Comparison of ENCODE assay signal across 9 cellular contexts in genomic region chr15:51192560-51193280, GRCh38.
A peak's percentile ranks its signal among the peaks of the same experiment; 100 is the strongest.
DNase-seq lines count a peak whose midpoint lies in the region; ATAC-seq and TF ChIP-seq lines count a peak whose summit lies in the region.
"Had no signal": no experiment of that assay in that cellular context is flagged by ENCODE, and none has a peak within 500 bp of the region (broad histone marks: within the 10 kb centered on the region; RNA-seq: fewer than 3 reads in every experiment).

No MANE protein-coding gene starts in this region.

- H3K27ac Mint-ChIP-seq in Caco-2 (ENCODE audit: unreplicated experiment) (no peak overlapping the region), HFFc6 (no peak overlapping the region)
- H3K27ac Mint-ChIP-seq: activated naive CD4-positive, alpha-beta T cell treated with anti-CD3 and anti-CD28 coated beads, Interleukin-2, amount 50 U/mL, for 24 hours had no signal

- no peak for TF ChIP-seq POLR2A in breast epithelium (IDR thresholded peaks at IDR 0.05)

- H3K36me3 ChIP-seq in Caco-2 (ENCODE audit: control insufficient read depth, insufficient read depth, low read length) (no peaks in the 10 kb centered on the region), WERI-Rb-1 (no peaks in the 10 kb centered on the region), breast epithelium (no peaks in the 10 kb centered on the region)

- no peaks in the 10 kb centered on the region for H3K27me3 Mint-ChIP-seq in Caco-2 (ENCODE audit: insufficient read depth, unreplicated experiment)
- H3K27me3 Mint-ChIP-seq in HFFc6 (ENCODE audit: insufficient read depth) = peaks cover 12% of the 10 kb centered on the region

- H3K4me1 ChIP-seq in Caco-2 (no peaks in the 10 kb centered on the region), breast epithelium (peaks cover 4 to 7% of the 10 kb centered on the region in 2 donors)

- H3K36me3 Mint-ChIP-seq in Caco-2 (ENCODE audit: insufficient read depth, unreplicated experiment) (no peaks in the 10 kb centered on the region), HFFc6 (ENCODE audit: low read depth) (no peaks in the 10 kb centered on the region)
- H3K36me3 Mint-ChIP-seq: activated naive CD4-positive, alpha-beta T cell treated with anti-CD3 and anti-CD28 coated beads, Interleukin-2, amount 50 U/mL, for 24 hours had no signal

- CTCF ChIA-PET in Caco-2 (lab: Charles Lee) = interaction anchor here (0.6 to 1.9 kb wide), 4 partner anchors 30 to 603 kb away, joined by 3 to 43 read pairs (median 4); no protein-coding TSS in a partner anchor

- DNase-seq in Caco-2 = peak; percentile 82 to 87
- peak; percentile 72 for DNase-seq in HFFc6
- peak; percentile 81 for DNase-seq in NCI-H2171 treated with DMSO at 0.1 percent for 48 hours (lab: John Stamatoyannopoulos, UW)
- DNase-seq in WERI-Rb-1 = peak; percentile 88
- DNase-seq in breast epithelium (ENCODE audit: low spot score in 2 of 2) = peak; percentile 69 to 83
- DNase-seq in islet precursor cell = peak; percentile 93
- DNase-seq in stimulated activated CD4-positive, alpha-beta T cell treated with anti-CD3 and anti-CD28 coated beads, Interleukin-15, amount 100 ng/mL, for 24 hours = peak; percentile 89

- no peak for ATAC-seq in GM19328 (IDR thresholded peaks at IDR 0.05; ENCODE audit: unreplicated experiment)

- BruUV-seq in Caco-2 (replicated peaks; lab: Mats Ljungman, UMichigan) = no TSS peak

- no peaks in the 10 kb centered on the region for H3K9me3 Mint-ChIP-seq in Caco-2 (ENCODE audit: unreplicated experiment)
- H3K9me3 Mint-ChIP-seq in HFFc6 = no peaks in the 10 kb centered on the region
- H3K9me3 Mint-ChIP-seq: activated naive CD4-positive, alpha-beta T cell treated with anti-CD3 and anti-CD28 coated beads, Interleukin-2, amount 50 U/mL, for 24 hours had no signal

- H3K4me1 Mint-ChIP-seq in Caco-2 (ENCODE audit: low read depth, unreplicated experiment) (peaks cover 8% of the 10 kb centered on the region), HFFc6 (ENCODE audit: low read depth) (peaks cover 20% of the 10 kb centered on the region)
- H3K4me1 Mint-ChIP-seq: activated naive CD4-positive, alpha-beta T cell treated with anti-CD3 and anti-CD28 coated beads, Interleukin-2, amount 50 U/mL, for 24 hours had no signal

- H3K4me3 Mint-ChIP-seq in Caco-2 (ENCODE audit: unreplicated experiment) (no peak overlapping the region), HFFc6 (no peak overlapping the region)
- H3K4me3 Mint-ChIP-seq: activated naive CD4-positive, alpha-beta T cell treated with anti-CD3 and anti-CD28 coated beads, Interleukin-2, amount 50 U/mL, for 24 hours had no signal

- POLR2A ChIA-PET in Caco-2 (lab: Charles Lee) = interaction anchor here (0.6 kb wide), 1 partner anchor 372 kb away, joined by 3 read pairs; no protein-coding TSS in a partner anchor

- H3K4me3 ChIP-seq in Caco-2 (ENCODE audit: low read depth, low read length) (no peak overlapping the region), WERI-Rb-1 (ENCODE audit: low read depth, low read length) (peak overlapping the region; percentile 2; the same call in 1 of the 2 replicates), breast epithelium (peak overlapping the region in 1 of 3 donors; percentile 5)

- no peaks in the 10 kb centered on the region for H3K9me3 ChIP-seq in Caco-2
- no peaks in the 10 kb centered on the region for H3K9me3 ChIP-seq in WERI-Rb-1 (ENCODE audit: severe bottlenecking)
- no peaks in the 10 kb centered on the region for H3K9me3 ChIP-seq in breast epithelium

- H3K27ac ChIP-seq in WERI-Rb-1 (no peak overlapping the region), breast epithelium (peak overlapping the region in 1 of 2 donors; percentile 19)

- H3K27me3 ChIP-seq in Caco-2 (replicated peaks; ENCODE audit: control insufficient read depth, insufficient read depth, low read length) (no peaks in the 10 kb centered on the region; the same call in 1 of the 2 replicates), WERI-Rb-1 (ENCODE audit: insufficient read depth, low read depth, severe bottlenecking) (no peaks in the 10 kb centered on the region), breast epithelium (no peaks in the 10 kb centered on the region)

- intact Hi-C loops in Caco-2 (cut with micrococcal nuclease; ENCODE audit: unreplicated experiment) = loop anchor here (1.0 kb wide), 1 partner anchor 29 kb away; no protein-coding TSS in a partner anchor
- intact Hi-C loops in breast epithelium (cut with DNase I; ENCODE audit: low total_unique reads) = no loop called here

- TF ChIP-seq CTCF in Caco-2 (IDR thresholded peaks at IDR 0.05; ENCODE audit: insufficient read depth in 1 of 2, low read depth in 1 of 2, low read length in 1 of 2, severe bottlenecking in 1 of 2, unreplicated experiment in 1 of 2) (peak; percentile 94 to 95), HFFc6 (IDR thresholded peaks at IDR 0.05) (peak; percentile 97), WERI-Rb-1 (IDR thresholded peaks at IDR 0.05; ENCODE audit: low read depth, low read length) (peak; percentile 86), breast epithelium (IDR thresholded peaks at IDR 0.05) (peak; percentile 75 to 82 (median 75))
